ENCODE assay signal across 32 cellular contexts in genomic region chr12:15924956-15925355, GRCh38.
"Had no signal": no experiment of that assay in that cellular context is flagged by ENCODE, and none has a peak within 500 bp of the region (broad histone marks: within the 10 kb centered on the region; RNA-seq: fewer than 3 reads in every experiment).

No MANE protein-coding gene starts in this region.

- H3K27me3 ChIP-seq: cardiac muscle cell had no signal

- H3K4me3 Mint-ChIP-seq: activated B cell treated with CpG ODN at 0.5 μM for 24 hours; activated CD4-positive, alpha-beta memory T cell treated with anti-CD3 and anti-CD28 coated beads for 36 hours; activated naive CD4-positive, alpha-beta T cell treated with anti-CD3 and anti-CD28 coated beads, Interleukin-2, amount 10 ng/mL, durations not matched to agents 7 days and 5 days; activated naive CD8-positive, alpha-beta T cell treated with anti-CD3 and anti-CD28 coated beads for 36 hours; activated T-cell treated with anti-CD3 and anti-CD28 coated beads, Interleukin-2, amount 50 U/mL, for 4 hours; activated T-helper 1 cell treated with anti-CD3 and anti-CD28 coated beads, Interleukin-12 subunit alpha, Interleukin-12 subunit beta, Interleukin-2, Interleukin-4 antibody, amounts not matched to agents 30 ng/mL and 10 ng/mL and 1 ng/mL, durations not matched to agents 14 hours and 24 hours and 36 hours; central memory CD8-positive, alpha-beta T cell; T-cell; T-helper 17 cell had no signal

- DNase-seq: activated B cell treated with CpG ODN at 0.5 μM for 24 hours; activated CD4-positive, alpha-beta memory T cell treated with anti-CD3 and anti-CD28 coated beads for 36 hours; activated CD4-positive, alpha-beta T cell treated with anti-CD3 and anti-CD28 coated beads for 4 hours; activated CD4-positive, alpha-beta T cell treated with anti-CD3 and anti-CD28 coated beads, Interleukin-2, amount 50 U/mL, for 1 hour; activated CD4-positive, CD25-positive, alpha-beta regulatory T cell treated with anti-CD3 and anti-CD28 coated beads, Interleukin-2, amount 50 U/mL, for 72 hours; activated CD8-positive, alpha-beta memory T cell treated with anti-CD3 and anti-CD28 coated beads, Interleukin-2, amount 50 U/mL, for 4 hours; activated effector memory CD4-positive, alpha-beta T cell treated with Interleukin-2 at 50 U/mL for 16 hours; activated naive CD4-positive, alpha-beta T cell treated with anti-CD3 and anti-CD28 coated beads, Interleukin-2, amount 10 ng/mL, durations not matched to agents 7 days and 5 days; activated naive CD8-positive, alpha-beta T cell treated with anti-CD3 and anti-CD28 coated beads for 36 hours; activated T-cell treated with anti-CD3 and anti-CD28 coated beads for 4 hours; activated T-cell treated with anti-CD3 and anti-CD28 coated beads, Interleukin-2, amount 50 U/mL, for 4 hours; amniotic stem cell; aorta; Karpas-422; NCI-H1105; NCI-H1417 treated with DMSO at 0.1 percent for 48 hours; NCI-H1694; NCI-H1930; NCI-H2081 treated with DMSO at 0.1 percent for 48 hours; NCI-H226; NCI-H446 treated with DMSO at 0.1 percent for 48 hours; NCI-H524 treated with DMSO at 0.1 percent for 48 hours; RPMI8226; SIG-M5; T-cell; T-helper 17 cell had no signal

- H3K36me3 ChIP-seq: cardiac muscle cell had no signal

- H3K4me3 ChIP-seq: cardiac muscle cell had no signal

- H3K36me3 Mint-ChIP-seq: activated naive CD4-positive, alpha-beta T cell treated with anti-CD3 and anti-CD28 coated beads, Interleukin-2, amount 10 ng/mL, durations not matched to agents 7 days and 5 days had no signal

- H3K27ac Mint-ChIP-seq: activated B cell treated with CpG ODN at 0.5 μM for 24 hours; activated CD4-positive, alpha-beta memory T cell treated with anti-CD3 and anti-CD28 coated beads for 36 hours; activated naive CD4-positive, alpha-beta T cell treated with anti-CD3 and anti-CD28 coated beads, Interleukin-2, amount 10 ng/mL, durations not matched to agents 7 days and 5 days; activated naive CD8-positive, alpha-beta T cell treated with anti-CD3 and anti-CD28 coated beads for 36 hours; activated T-helper 1 cell treated with anti-CD3 and anti-CD28 coated beads, Interleukin-12 subunit alpha, Interleukin-12 subunit beta, Interleukin-2, Interleukin-4 antibody, amounts not matched to agents 30 ng/mL and 10 ng/mL and 1 ng/mL, durations not matched to agents 14 hours and 24 hours and 36 hours; T-cell; T-helper 17 cell had no signal

- H3K4me1 Mint-ChIP-seq: activated naive CD4-positive, alpha-beta T cell treated with anti-CD3 and anti-CD28 coated beads, Interleukin-2, amount 10 ng/mL, durations not matched to agents 7 days and 5 days had no signal

- H3K27me3 Mint-ChIP-seq: activated B cell treated with CpG ODN at 0.5 μM for 24 hours; activated CD4-positive, alpha-beta memory T cell treated with anti-CD3 and anti-CD28 coated beads for 36 hours; activated naive CD4-positive, alpha-beta T cell treated with anti-CD3 and anti-CD28 coated beads, Interleukin-2, amount 10 ng/mL, durations not matched to agents 7 days and 5 days; activated naive CD8-positive, alpha-beta T cell treated with anti-CD3 and anti-CD28 coated beads for 36 hours; central memory CD8-positive, alpha-beta T cell; T-cell; T-helper 17 cell had no signal

- H3K9me3 Mint-ChIP-seq: activated B cell treated with CpG ODN at 0.5 μM for 24 hours; activated naive CD8-positive, alpha-beta T cell treated with anti-CD3 and anti-CD28 coated beads for 36 hours; activated T-cell treated with anti-CD3 and anti-CD28 coated beads, Interleukin-2, amount 50 U/mL, for 4 hours; activated T-helper 1 cell treated with anti-CD3 and anti-CD28 coated beads, Interleukin-12 subunit alpha, Interleukin-12 subunit beta, Interleukin-2, Interleukin-4 antibody, amounts not matched to agents 30 ng/mL and 10 ng/mL and 1 ng/mL, durations not matched to agents 14 hours and 24 hours and 36 hours; central memory CD8-positive, alpha-beta T cell; T-cell had no signal

- ATAC-seq: activated T-cell treated with anti-CD3 and anti-CD28 coated beads, Interleukin-2, amount 50 U/mL, for 4 hours; Panc1; SK-N-SH treated with all-trans-retinoic acid at 6 μM for 48 hours; T-cell; T-helper 17 cell had no signal

- H3K27ac ChIP-seq: cardiac muscle cell, VCaP had no signal
